1 cellular context compared by ENCODE assay signal in the genomic region with DNA sequence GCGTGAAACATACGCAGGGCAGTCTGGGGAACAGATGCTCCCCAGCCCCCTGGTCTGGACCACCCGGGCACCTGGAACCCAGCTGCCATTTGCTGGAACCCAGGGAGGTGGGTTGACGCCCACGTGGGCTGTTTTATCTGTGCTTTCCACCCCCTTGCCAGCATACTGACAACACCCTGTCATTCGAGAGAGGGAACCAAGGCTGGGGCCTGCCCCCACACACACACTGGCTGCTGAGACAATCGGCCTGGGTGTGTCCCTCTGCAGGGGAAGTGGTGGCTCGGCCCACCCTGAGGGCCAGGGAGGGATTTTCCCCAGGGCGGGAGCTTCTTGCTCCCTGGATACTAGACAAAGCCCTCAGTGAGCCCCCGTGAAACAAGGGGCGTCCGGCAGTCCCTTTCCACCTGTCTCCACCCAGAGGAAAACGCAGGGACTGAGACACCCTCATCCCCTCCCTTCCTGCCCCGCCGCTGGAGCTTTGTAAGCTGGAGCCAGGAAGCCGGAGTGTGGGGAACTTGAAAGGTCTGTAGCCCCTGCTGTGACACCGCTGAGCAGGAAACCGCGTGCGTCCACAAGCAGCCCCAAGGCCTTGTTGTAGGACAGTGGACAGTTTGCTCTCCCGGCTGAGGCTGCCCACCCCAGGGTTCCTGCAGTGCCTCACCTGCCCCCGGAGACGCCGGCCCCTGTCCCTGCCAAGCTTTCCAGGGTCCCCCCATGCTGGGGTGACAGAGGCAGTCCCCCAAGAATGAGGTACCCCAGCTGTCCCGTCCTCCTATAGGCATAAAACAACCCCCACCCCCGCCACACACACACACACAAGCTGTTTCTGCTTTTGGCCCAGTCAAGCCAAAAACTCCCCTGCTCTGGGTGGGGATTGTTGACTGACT.
TF ChIP-seq lines count a peak whose summit lies in the region.

No MANE protein-coding gene starts in this region.

TF ChIP-seq in K562, 482 proteins besides CTCF, POLR2A, EP300 and RAD21 (continues in another document):
- TF ChIP-seq CREBBP (IDR thresholded peaks at IDR 0.05; ENCODE audit: low read depth, low read length) (no peak), ETV6 (IDR thresholded peaks at IDR 0.05; ENCODE audit: borderline replicate concordance in 1 of 2, low read depth in 2 of 2, low read length in 1 of 2) (no peak), ETV6 (CRISPR knock-in tag; IDR thresholded peaks at IDR 0.05; ENCODE audit: borderline replicate concordance) (no peak), ZNF699 (CRISPR knock-in tag; IDR thresholded peaks at IDR 0.05; ENCODE audit: insufficient replicate concordance) (no peak), ILF3 (IDR thresholded peaks at IDR 0.05; ENCODE audit: borderline replicate concordance) (no peak), FOXJ3 (CRISPR knock-in tag; IDR thresholded peaks at IDR 0.05) (no peak), NCOR1 (IDR thresholded peaks at IDR 0.05) (peak; percentile 66), DACH1 (IDR thresholded peaks at IDR 0.05; ENCODE audit: partially characterized antibody) (no peak), PHF20 (IDR thresholded peaks at IDR 0.05; ENCODE audit: partially characterized antibody) (no peak), ZNF583 (CRISPR knock-in tag; IDR thresholded peaks at IDR 0.05) (no peak), EP400 (IDR thresholded peaks at IDR 0.05) (peak; percentile 71), ZFX (CRISPR knock-in tag; IDR thresholded peaks at IDR 0.05) (peak; percentile 76), CCAR2 (IDR thresholded peaks at IDR 0.05; ENCODE audit: low read depth, low read length) (no peak), ELF2 (CRISPR knock-in tag; IDR thresholded peaks at IDR 0.05) (no peak), GABPB1 (CRISPR knock-in tag; IDR thresholded peaks at IDR 0.05) (0 out of 2 replicates have a peak, but pooled peaks have one; percentile 1), NFE2 (IDR thresholded peaks at IDR 0.05; ENCODE audit: low read depth) (no peak), RNF2 (IDR thresholded peaks at IDR 0.05) (peak; percentile 59), RBM14 (IDR thresholded peaks at IDR 0.05; ENCODE audit: borderline replicate concordance, insufficient read depth, low read depth, low read length) (no peak), POLR2AphosphoS5 (IDR thresholded peaks at IDR 0.05; ENCODE audit: control insufficient read depth, insufficient read depth, low read depth, low read length) (peak; percentile 69), NELFE (IDR thresholded peaks at IDR 0.05; ENCODE audit: insufficient read depth, insufficient read length) (no peak), FOXJ2 (tag; IDR thresholded peaks at IDR 0.05) (no peak), CHCHD3 (CRISPR knock-in tag; IDR thresholded peaks at IDR 0.05) (no peak), TRIM24 (IDR thresholded peaks at IDR 0.05) (0 out of 4 replicates have a peak, but pooled peaks have one; percentile 15 to 25), ZBTB7A (IDR thresholded peaks at IDR 0.05; ENCODE audit: borderline replicate concordance, control insufficient read depth, low read depth, low read length) (peak; percentile 87), MEIS2 (IDR thresholded peaks at IDR 0.05; ENCODE audit: partially characterized antibody) (peak; percentile 60), TAL1 (IDR thresholded peaks at IDR 0.05) (peak; percentile 36; the same call in 1 of the 2 replicates), ZNF766 (CRISPR knock-in tag; conservative IDR thresholded peaks at IDR 0.05) (0 out of 2 replicates have a peak, but pooled peaks have one; percentile 7), MAZ (CRISPR knock-in tag; conservative IDR thresholded peaks at IDR 0.05 in 1 of 2, IDR thresholded peaks at IDR 0.05 in 1 of 2) (peak; percentile 82 to 83), FOSL1 (tag; conservative IDR thresholded peaks at IDR 0.05) (no peak; the same call in 1 of the 2 replicates), ZKSCAN1 (IDR thresholded peaks at IDR 0.05; ENCODE audit: low read depth, low read length) (no peak), TAF1 (IDR thresholded peaks at IDR 0.05; ENCODE audit: control insufficient read depth, extremely low read depth, insufficient read depth, low read length, severe bottlenecking) (peak; percentile 69), XRCC5 (IDR thresholded peaks at IDR 0.05; ENCODE audit: low read depth, low read length) (no peak), STAG1 (CRISPR knock-in tag; IDR thresholded peaks at IDR 0.05; ENCODE audit: borderline replicate concordance) (no peak; the same call in 1 of the 2 replicates), ETS2 (tag; IDR thresholded peaks at IDR 0.05; ENCODE audit: borderline replicate concordance, poor library complexity, severe bottlenecking) (no peak), POLR3G (IDR thresholded peaks at IDR 0.05; ENCODE audit: extremely low read depth, insufficient read length, insufficient replicate concordance) (no peak), KLF16 (IDR thresholded peaks at IDR 0.05) (peak; percentile 77; the same call in 1 of the 2 replicates), CHD2 (IDR thresholded peaks at IDR 0.05; ENCODE audit: low read depth, low read length) (no peak), TBL1XR1 (IDR thresholded peaks at IDR 0.05; ENCODE audit: low read length in 2 of 2) (peak in 1 of 2 experiments; percentile 36; a peak in 1 of 4 replicates), ETV5 (CRISPR knock-in tag; IDR thresholded peaks at IDR 0.05; ENCODE audit: low read depth) (peak; percentile 64; the same call in 1 of the 2 replicates), CBX3 (IDR thresholded peaks at IDR 0.05; ENCODE audit: borderline replicate concordance in 1 of 2, low read length in 2 of 2) (peak in 1 of 2 experiments; percentile 52; a peak in 1 of 3 replicates), FOXK2 (conservative IDR thresholded peaks at IDR 0.05 in 1 of 2, IDR thresholded peaks at IDR 0.05 in 1 of 2; ENCODE audit: low read depth in 2 of 2) (peak; percentile 39 to 41; a peak in 2 of 4 replicates), MAFK (IDR thresholded peaks at IDR 0.05; ENCODE audit: low read length) (no peak), SMARCE1 (IDR thresholded peaks at IDR 0.05) (0 out of 2 replicates have a peak, but pooled peaks have one; percentile 30)
- TF ChIP-seq, protein P1, sequence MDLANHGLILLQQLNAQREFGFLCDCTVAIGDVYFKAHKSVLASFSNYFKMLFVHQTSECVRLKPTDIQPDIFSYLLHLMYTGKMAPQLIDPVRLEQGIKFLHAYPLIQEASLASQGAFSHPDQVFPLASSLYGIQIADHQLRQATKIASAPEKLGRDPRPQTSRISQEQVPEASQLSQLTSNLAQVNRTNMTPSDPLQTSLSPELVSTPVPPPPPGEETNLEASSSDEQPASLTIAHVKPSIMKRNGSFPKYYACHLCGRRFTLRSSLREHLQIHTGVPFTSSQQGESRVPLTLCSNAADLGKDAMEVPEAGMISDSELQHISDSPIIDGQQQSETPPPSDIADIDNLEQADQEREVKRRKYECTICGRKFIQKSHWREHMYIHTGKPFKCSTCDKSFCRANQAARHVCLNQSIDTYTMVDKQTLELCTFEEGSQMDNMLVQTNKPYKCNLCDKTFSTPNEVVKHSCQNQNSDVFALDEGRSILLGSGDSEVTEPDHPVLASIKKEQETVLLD (IDR thresholded peaks at IDR 0.05): 0 out of 2 replicates have a peak, but pooled peaks have one; percentile 18
- TF ChIP-seq, protein P2, sequence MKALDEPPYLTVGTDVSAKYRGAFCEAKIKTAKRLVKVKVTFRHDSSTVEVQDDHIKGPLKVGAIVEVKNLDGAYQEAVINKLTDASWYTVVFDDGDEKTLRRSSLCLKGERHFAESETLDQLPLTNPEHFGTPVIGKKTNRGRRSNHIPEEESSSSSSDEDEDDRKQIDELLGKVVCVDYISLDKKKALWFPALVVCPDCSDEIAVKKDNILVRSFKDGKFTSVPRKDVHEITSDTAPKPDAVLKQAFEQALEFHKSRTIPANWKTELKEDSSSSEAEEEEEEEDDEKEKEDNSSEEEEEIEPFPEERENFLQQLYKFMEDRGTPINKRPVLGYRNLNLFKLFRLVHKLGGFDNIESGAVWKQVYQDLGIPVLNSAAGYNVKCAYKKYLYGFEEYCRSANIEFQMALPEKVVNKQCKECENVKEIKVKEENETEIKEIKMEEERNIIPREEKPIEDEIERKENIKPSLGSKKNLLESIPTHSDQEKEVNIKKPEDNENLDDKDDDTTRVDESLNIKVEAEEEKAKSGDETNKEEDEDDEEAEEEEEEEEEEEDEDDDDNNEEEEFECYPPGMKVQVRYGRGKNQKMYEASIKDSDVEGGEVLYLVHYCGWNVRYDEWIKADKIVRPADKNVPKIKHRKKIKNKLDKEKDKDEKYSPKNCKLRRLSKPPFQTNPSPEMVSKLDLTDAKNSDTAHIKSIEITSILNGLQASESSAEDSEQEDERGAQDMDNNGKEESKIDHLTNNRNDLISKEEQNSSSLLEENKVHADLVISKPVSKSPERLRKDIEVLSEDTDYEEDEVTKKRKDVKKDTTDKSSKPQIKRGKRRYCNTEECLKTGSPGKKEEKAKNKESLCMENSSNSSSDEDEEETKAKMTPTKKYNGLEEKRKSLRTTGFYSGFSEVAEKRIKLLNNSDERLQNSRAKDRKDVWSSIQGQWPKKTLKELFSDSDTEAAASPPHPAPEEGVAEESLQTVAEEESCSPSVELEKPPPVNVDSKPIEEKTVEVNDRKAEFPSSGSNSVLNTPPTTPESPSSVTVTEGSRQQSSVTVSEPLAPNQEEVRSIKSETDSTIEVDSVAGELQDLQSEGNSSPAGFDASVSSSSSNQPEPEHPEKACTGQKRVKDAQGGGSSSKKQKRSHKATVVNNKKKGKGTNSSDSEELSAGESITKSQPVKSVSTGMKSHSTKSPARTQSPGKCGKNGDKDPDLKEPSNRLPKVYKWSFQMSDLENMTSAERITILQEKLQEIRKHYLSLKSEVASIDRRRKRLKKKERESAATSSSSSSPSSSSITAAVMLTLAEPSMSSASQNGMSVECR (CRISPR knock-in tag; IDR thresholded peaks at IDR 0.05): no peak
- TF ChIP-seq, protein P3, sequence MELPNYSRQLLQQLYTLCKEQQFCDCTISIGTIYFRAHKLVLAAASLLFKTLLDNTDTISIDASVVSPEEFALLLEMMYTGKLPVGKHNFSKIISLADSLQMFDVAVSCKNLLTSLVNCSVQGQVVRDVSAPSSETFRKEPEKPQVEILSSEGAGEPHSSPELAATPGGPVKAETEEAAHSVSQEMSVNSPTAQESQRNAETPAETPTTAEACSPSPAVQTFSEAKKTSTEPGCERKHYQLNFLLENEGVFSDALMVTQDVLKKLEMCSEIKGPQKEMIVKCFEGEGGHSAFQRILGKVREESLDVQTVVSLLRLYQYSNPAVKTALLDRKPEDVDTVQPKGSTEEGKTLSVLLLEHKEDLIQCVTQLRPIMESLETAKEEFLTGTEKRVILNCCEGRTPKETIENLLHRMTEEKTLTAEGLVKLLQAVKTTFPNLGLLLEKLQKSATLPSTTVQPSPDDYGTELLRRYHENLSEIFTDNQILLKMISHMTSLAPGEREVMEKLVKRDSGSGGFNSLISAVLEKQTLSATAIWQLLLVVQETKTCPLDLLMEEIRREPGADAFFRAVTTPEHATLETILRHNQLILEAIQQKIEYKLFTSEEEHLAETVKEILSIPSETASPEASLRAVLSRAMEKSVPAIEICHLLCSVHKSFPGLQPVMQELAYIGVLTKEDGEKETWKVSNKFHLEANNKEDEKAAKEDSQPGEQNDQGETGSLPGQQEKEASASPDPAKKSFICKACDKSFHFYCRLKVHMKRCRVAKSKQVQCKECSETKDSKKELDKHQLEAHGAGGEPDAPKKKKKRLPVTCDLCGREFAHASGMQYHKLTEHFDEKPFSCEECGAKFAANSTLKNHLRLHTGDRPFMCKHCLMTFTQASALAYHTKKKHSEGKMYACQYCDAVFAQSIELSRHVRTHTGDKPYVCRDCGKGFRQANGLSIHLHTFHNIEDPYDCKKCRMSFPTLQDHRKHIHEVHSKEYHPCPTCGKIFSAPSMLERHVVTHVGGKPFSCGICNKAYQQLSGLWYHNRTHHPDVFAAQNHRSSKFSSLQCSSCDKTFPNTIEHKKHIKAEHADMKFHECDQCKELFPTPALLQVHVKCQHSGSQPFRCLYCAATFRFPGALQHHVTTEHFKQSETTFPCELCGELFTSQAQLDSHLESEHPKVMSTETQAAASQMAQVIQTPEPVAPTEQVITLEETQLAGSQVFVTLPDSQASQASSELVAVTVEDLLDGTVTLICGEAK (IDR thresholded peaks at IDR 0.05): 0 out of 2 replicates have a peak, but pooled peaks have one; percentile 50
- TF ChIP-seq, protein P3 (CRISPR knock-in tag; IDR thresholded peaks at IDR 0.05): no peak
- TF ChIP-seq, protein P4, sequence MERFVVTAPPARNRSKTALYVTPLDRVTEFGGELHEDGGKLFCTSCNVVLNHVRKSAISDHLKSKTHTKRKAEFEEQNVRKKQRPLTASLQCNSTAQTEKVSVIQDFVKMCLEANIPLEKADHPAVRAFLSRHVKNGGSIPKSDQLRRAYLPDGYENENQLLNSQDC (CRISPR knock-in tag; IDR thresholded peaks at IDR 0.05): no peak
- TF ChIP-seq, protein P5, sequence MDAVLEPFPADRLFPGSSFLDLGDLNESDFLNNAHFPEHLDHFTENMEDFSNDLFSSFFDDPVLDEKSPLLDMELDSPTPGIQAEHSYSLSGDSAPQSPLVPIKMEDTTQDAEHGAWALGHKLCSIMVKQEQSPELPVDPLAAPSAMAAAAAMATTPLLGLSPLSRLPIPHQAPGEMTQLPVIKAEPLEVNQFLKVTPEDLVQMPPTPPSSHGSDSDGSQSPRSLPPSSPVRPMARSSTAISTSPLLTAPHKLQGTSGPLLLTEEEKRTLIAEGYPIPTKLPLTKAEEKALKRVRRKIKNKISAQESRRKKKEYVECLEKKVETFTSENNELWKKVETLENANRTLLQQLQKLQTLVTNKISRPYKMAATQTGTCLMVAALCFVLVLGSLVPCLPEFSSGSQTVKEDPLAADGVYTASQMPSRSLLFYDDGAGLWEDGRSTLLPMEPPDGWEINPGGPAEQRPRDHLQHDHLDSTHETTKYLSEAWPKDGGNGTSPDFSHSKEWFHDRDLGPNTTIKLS (IDR thresholded peaks at IDR 0.05; ENCODE audit: borderline replicate concordance, low read depth): 0 out of 2 replicates have a peak, but pooled peaks have one; percentile 42
